ENCODE assay signal across 1 cellular context in the genomic region with DNA sequence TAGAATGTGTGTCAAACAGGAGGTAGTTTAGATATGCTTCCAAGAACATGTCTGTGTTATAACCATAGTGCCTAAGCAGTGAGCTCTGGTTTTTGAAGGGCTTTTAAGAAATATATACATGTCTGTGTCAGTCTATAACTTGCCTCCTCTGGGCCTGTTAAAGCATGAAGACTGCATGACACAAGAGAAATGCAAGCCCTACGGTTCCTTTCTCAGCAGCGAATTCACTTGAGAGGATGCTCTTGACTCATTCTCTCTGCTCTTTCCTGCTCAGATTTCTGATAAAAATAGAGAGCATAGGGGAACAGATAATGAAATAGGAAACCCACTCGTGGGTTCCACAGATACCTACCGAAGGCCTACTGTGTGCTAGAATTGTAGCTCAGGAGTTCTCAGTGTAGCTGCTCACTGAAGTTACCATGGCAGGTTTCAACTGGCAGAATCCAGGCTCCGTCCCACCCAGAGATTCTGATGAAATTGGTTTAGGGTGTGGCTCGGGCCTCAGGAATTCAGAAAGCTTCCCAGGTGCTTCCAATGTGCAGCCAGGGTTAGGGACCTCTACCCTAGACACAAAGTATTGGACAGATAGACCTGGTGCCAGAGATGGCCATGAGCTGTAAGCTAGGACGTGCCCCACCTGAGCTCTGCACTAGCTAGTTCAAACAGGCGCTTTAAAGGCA.
TF ChIP-seq lines count a peak whose summit lies in the region.

No MANE protein-coding gene starts in this region.

TF ChIP-seq in K562, 482 proteins besides CTCF, POLR2A, EP300 and RAD21:
- TF ChIP-seq SRSF7 (optimal IDR thresholded peaks at IDR 0.05; ENCODE audit: low read depth, low read length) (no peak), ZFP36 (IDR thresholded peaks at IDR 0.05; ENCODE audit: low read depth, low read length, partially characterized antibody) (no peak), U2AF2 (optimal IDR thresholded peaks at IDR 0.05; ENCODE audit: low read depth, low read length) (no peak), CBFA2T3 (IDR thresholded peaks at IDR 0.05) (peak; percentile 29; the same call in 1 of the 2 replicates), PTBP1 (IDR thresholded peaks at IDR 0.05; ENCODE audit: low read depth, low read length) (no peak), LARP7 (IDR thresholded peaks at IDR 0.05) (no peak), GTF3C2 (IDR thresholded peaks at IDR 0.05; ENCODE audit: borderline replicate concordance, extremely low read depth, insufficient read length) (no peak), ZKSCAN1 (IDR thresholded peaks at IDR 0.05; ENCODE audit: low read depth, low read length) (peak; percentile 93; the same call in 1 of the 2 replicates), ARHGAP35 (IDR thresholded peaks at IDR 0.05; ENCODE audit: partially characterized antibody) (no peak), KLF10 (CRISPR knock-in tag; IDR thresholded peaks at IDR 0.05) (no peak), TEAD1 (CRISPR knock-in tag; IDR thresholded peaks at IDR 0.05) (no peak)
